Comparison of ENCODE assay signal across 11 cellular contexts in genomic region chr6:163001341-163001740, GRCh38.
A peak's percentile ranks its signal among the peaks of the same experiment; 100 is the strongest.
DNase-seq lines count a peak whose midpoint lies in the region; ATAC-seq, FAIRE-seq and TF ChIP-seq lines count a peak whose summit lies in the region.
"Had no signal": no experiment of that assay in that cellular context is flagged by ENCODE, and none has a peak within 500 bp of the region (broad histone marks: within the 10 kb centered on the region; RNA-seq: fewer than 3 reads in every experiment).

No MANE protein-coding gene starts in this region.

- in situ Hi-C loops in GM12878 (cut with MboI) = no loop called here

- intact Hi-C loops in GM12878 (cut with micrococcal nuclease; ENCODE audit: unreplicated experiment) = no loop called here
- intact Hi-C loops in ovary (cut with DNase I) = no loop called here

- H3K9ac ChIP-seq in GM12878 (ENCODE audit: control insufficient read depth, insufficient read depth, low read length) = no peak overlapping the region

- peaks cover 14% of the 10 kb centered on the region; the same call in 1 of the 2 replicates for H3K4me1 ChIP-seq in GM12878 (ENCODE audit: control insufficient read depth, insufficient read depth, low read length)
- H3K4me1 ChIP-seq in ovary (ENCODE audit: insufficient read depth) = no peaks in the 10 kb centered on the region

- H3K27me3 ChIP-seq in GM12878 (replicated peaks in 1 of 2; ENCODE audit: control insufficient read depth in 2 of 2, insufficient read depth in 2 of 2, low read length in 1 of 2) (no peaks in the 10 kb centered on the region), ovary (no peaks in the 10 kb centered on the region)

- FAIRE-seq in GM12878 (lab: Jason Lieb, UNC) = peak; percentile 84

- RAD21 ChIA-PET in GM12878 (lab: Charles Lee; ENCODE audit: unreplicated experiment) = no interaction called here

- POLR2A ChIA-PET in GM12878 (lab: Charles Lee) = no interaction called here

- H3K4me3 ChIP-seq in GM12878 (no peak overlapping the region), ovary (no peak overlapping the region)

- 0% methylated on average over 3 of the region's 3 CpGs for WGBS in GM12878 (ENCODE audit: insufficient coverage, insufficient replicate concordance, low lambda C conversion rate, missing lambda C conversion rate)
- WGBS in ovary, 3 donors = 59 to 66% (median 66%) methylated on average over 3 of the region's 3 CpGs

- peak overlapping the region; percentile 44; the same call in 1 of the 2 replicates for H3K4me2 ChIP-seq in GM12878 (ENCODE audit: control insufficient read depth, insufficient read depth)

- H4K20me1 ChIP-seq in GM12878 (ENCODE audit: control insufficient read depth, insufficient read depth) = no peaks in the 10 kb centered on the region

- DNase-seq in GM12878 (ENCODE audit: low read depth, low spot score) = peak; percentile 32
- no peak for DNase-seq in activated CD4-positive, alpha-beta T cell treated with anti-CD3 and anti-CD28 coated beads for 1 hour
- DNase-seq in ovary = no peak
- DNase-seq in RPMI8226 = no peak
- DNase-seq in NCI-H1694 treated with DMSO at 0.1 percent for 48 hours (lab: John Stamatoyannopoulos, UW) = no peak
- DNase-seq: activated naive CD4-positive, alpha-beta T cell treated with anti-CD3 and anti-CD28 coated beads, Interleukin-2, amount 50 U/mL, for 16 hours; NCI-H2171 treated with DMSO at 0.1 percent for 48 hours; retina had no signal

- TF ChIP-seq POLR2A in GM12878 (IDR thresholded peaks at IDR 0.05; ENCODE audit: low read depth, low read length) (no peak), ovary (IDR thresholded peaks at IDR 0.05) (no peak)

- no peaks in the 10 kb centered on the region; the same call in 2 of the 3 replicates for H3K9me3 ChIP-seq in GM12878 (replicated peaks; ENCODE audit: control insufficient read depth, insufficient read depth, low read length)
- H3K9me3 ChIP-seq in ovary = no peaks in the 10 kb centered on the region

- TF ChIP-seq RAD21 in GM12878 (IDR thresholded peaks at IDR 0.05; ENCODE audit: insufficient read depth, low read depth, low read length) = no peak

- TF ChIP-seq CTCF in GM12878 (IDR thresholded peaks at IDR 0.05 in 2 of 3, conservative IDR thresholded peaks at IDR 0.05 in 1 of 3; ENCODE audit: control insufficient read depth in 2 of 3, extremely low read depth in 1 of 3, insufficient read depth in 1 of 3, low read depth in 3 of 3, low read length in 3 of 3) = no peak
- TF ChIP-seq CTCF in ovary (IDR thresholded peaks at IDR 0.05) = no peak

- peak; percentile 100 for ATAC-seq in GM18867 (IDR thresholded peaks at IDR 0.05; ENCODE audit: unreplicated experiment)
- peak; percentile 99 for ATAC-seq in GM21576 (IDR thresholded peaks at IDR 0.05; ENCODE audit: unreplicated experiment)
- peak; percentile 86 for ATAC-seq in HG03280 (IDR thresholded peaks at IDR 0.05; ENCODE audit: unreplicated experiment)
- peak; percentile 95 for ATAC-seq in GM12878

- CTCF ChIA-PET in GM12878 (lab: Yijun Ruan, JAX) = no interaction called here

- H3K36me3 ChIP-seq in GM12878 (ENCODE audit: control insufficient read depth in 2 of 2, insufficient read depth in 2 of 2, low read length in 1 of 2) (no peaks in the 10 kb centered on the region), ovary (no peaks in the 10 kb centered on the region)

- H3K79me2 ChIP-seq in GM12878 (ENCODE audit: control insufficient read depth, insufficient read depth, low read length) = no peaks in the 10 kb centered on the region

- TF ChIP-seq EP300 in GM12878 (IDR thresholded peaks at IDR 0.05; ENCODE audit: borderline replicate concordance in 1 of 2, control insufficient read depth in 1 of 2, low read depth in 2 of 2, low read length in 2 of 2) (no peak), ovary (IDR thresholded peaks at IDR 0.05) (no peak)

- no peak overlapping the region for H3K27ac ChIP-seq in GM12878 (ENCODE audit: control insufficient read depth, insufficient read depth)
- H3K27ac ChIP-seq in ovary = no peak overlapping the region

- BruUV-seq in GM12878 (replicated peaks; lab: Mats Ljungman, UMichigan) = no TSS peak

- SMC1A ChIA-PET in GM12878 (lab: Charles Lee; ENCODE audit: uncharacterized antibody, unreplicated experiment) = no interaction called here

- H2AFZ ChIP-seq in GM12878 (ENCODE audit: control insufficient read depth, low read depth, low read length) = no peak overlapping the region

TF ChIP-seq in GM12878, 131 proteins besides CTCF, POLR2A, EP300 and RAD21:
- TF ChIP-seq YY1 (IDR thresholded peaks at IDR 0.05; ENCODE audit: low read depth, low read length) (no peak), RUNX3 (IDR thresholded peaks at IDR 0.05; ENCODE audit: low read length) (peak; percentile 97), MEF2B (IDR thresholded peaks at IDR 0.05; ENCODE audit: partially characterized antibody, poor library complexity, severe bottlenecking) (no peak), RBBP5 (conservative IDR thresholded peaks at IDR 0.05) (no peak), FOXM1 (IDR thresholded peaks at IDR 0.05; ENCODE audit: low read depth, low read length) (no peak), MEF2A (IDR thresholded peaks at IDR 0.05; ENCODE audit: insufficient read depth, low read depth, low read length) (peak; percentile 62; the same call in 1 of the 2 replicates), TAF1 (IDR thresholded peaks at IDR 0.05; ENCODE audit: borderline replicate concordance, low read depth, low read length) (no peak), BCL11A (IDR thresholded peaks at IDR 0.05; ENCODE audit: low read depth, low read length) (peak; percentile 47), POLR2AphosphoS5 (IDR thresholded peaks at IDR 0.05; ENCODE audit: low read length) (no peak), IKZF2 (IDR thresholded peaks at IDR 0.05) (peak in 1 of 2 experiments; percentile 48; a peak in 1 of 4 replicates), CBFB (IDR thresholded peaks at IDR 0.05; ENCODE audit: low read depth) (peak; percentile 85), SPI1 (IDR thresholded peaks at IDR 0.05; ENCODE audit: borderline replicate concordance, insufficient read depth, low read depth, low read length) (peak; percentile 15; the same call in 1 of the 2 replicates), IRF4 (IDR thresholded peaks at IDR 0.05; ENCODE audit: low read depth, low read length) (peak; percentile 92), FOXK2 (IDR thresholded peaks at IDR 0.05) (no peak), JUNB (IDR thresholded peaks at IDR 0.05) (peak; percentile 91), TCF7 (IDR thresholded peaks at IDR 0.05; ENCODE audit: borderline replicate concordance) (peak; percentile 85), ATF2 (IDR thresholded peaks at IDR 0.05; ENCODE audit: low read length) (peak; percentile 41; the same call in 1 of the 2 replicates), NFIC (IDR thresholded peaks at IDR 0.05; ENCODE audit: low read depth, low read length) (peak; percentile 69; the same call in 1 of the 2 replicates)
